Comparison of ENCODE assay signal across 19 cellular contexts in the genomic region with DNA sequence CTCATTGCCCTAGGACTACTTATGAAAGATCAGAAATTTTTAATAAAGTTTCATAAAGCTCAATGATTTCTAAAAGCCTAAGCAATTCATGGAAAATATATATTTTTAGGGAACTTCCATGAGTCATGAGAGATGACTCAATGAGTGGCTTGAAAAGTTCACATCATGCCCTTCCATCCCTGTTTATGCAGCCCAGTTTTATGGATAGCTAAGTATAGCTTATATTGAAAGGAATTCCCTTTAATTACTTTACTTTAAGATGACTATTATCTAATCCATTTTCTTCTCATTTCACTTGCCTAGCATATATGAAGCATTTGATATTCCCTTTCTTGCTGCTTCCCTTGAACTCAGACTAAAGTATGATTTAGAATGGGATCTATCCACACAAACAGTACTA.
"Had no signal": no experiment of that assay in that cellular context is flagged by ENCODE, and none has a peak within 500 bp of the region (broad histone marks: within the 10 kb centered on the region; RNA-seq: fewer than 3 reads in every experiment).

No MANE protein-coding gene starts in this region.

- H3K27me3 ChIP-seq: colonic mucosa, neutrophil, tibial nerve had no signal

- H3K27ac Mint-ChIP-seq: activated CD4-positive, alpha-beta T cell treated with anti-CD3 and anti-CD28 coated beads, Interleukin-2, amount 10 ng/mL, durations not matched to agents 7 days and 5 days; activated CD8-positive, alpha-beta memory T cell treated with anti-CD3 and anti-CD28 coated beads, Interleukin-2, amount 10 ng/mL, durations not matched to agents 7 days and 5 days; activated naive CD8-positive, alpha-beta T cell treated with anti-CD3 and anti-CD28 coated beads, Interleukin-2, amount 10 ng/mL, durations not matched to agents 7 days and 5 days; activated T-cell treated with anti-CD3 and anti-CD28 coated beads, Interleukin-2, amount 50 U/mL, for 72 hours; naive B cell; stimulated activated effector memory CD8-positive, alpha-beta T cell treated with anti-CD3 and anti-CD28 coated beads, Interleukin-12 subunit alpha, Interleukin-12 subunit beta, amount 100 ng/mL, for 72 hours; T-helper 17 cell had no signal

- H3K4me3 Mint-ChIP-seq: activated CD4-positive, alpha-beta T cell treated with anti-CD3 and anti-CD28 coated beads, Interleukin-2, amount 10 ng/mL, durations not matched to agents 7 days and 5 days; activated CD8-positive, alpha-beta memory T cell treated with anti-CD3 and anti-CD28 coated beads, Interleukin-2, amount 10 ng/mL, durations not matched to agents 7 days and 5 days; activated naive CD8-positive, alpha-beta T cell treated with anti-CD3 and anti-CD28 coated beads, Interleukin-2, amount 10 ng/mL, durations not matched to agents 7 days and 5 days; activated T-cell treated with anti-CD3 and anti-CD28 coated beads, Interleukin-2, amount 50 U/mL, for 72 hours; naive B cell; stimulated activated effector memory CD8-positive, alpha-beta T cell treated with anti-CD3 and anti-CD28 coated beads, Interleukin-12 subunit alpha, Interleukin-12 subunit beta, amount 100 ng/mL, for 72 hours; T-helper 17 cell had no signal

- H3K27me3 Mint-ChIP-seq: activated CD8-positive, alpha-beta memory T cell treated with anti-CD3 and anti-CD28 coated beads, Interleukin-2, amount 10 ng/mL, durations not matched to agents 7 days and 5 days; naive B cell had no signal

- DNase-seq: activated CD4-positive, alpha-beta T cell treated with anti-CD3 and anti-CD28 coated beads, Interleukin-2, amount 10 ng/mL, durations not matched to agents 7 days and 5 days; activated CD4-positive, CD25-positive, alpha-beta regulatory T cell; activated CD8-positive, alpha-beta memory T cell treated with anti-CD3 and anti-CD28 coated beads, Interleukin-2, amount 10 ng/mL, durations not matched to agents 7 days and 5 days; activated gamma-delta T cell treated with Interleukin-2 at 50 U/mL for 16 hours; activated naive CD8-positive, alpha-beta T cell treated with anti-CD3 and anti-CD28 coated beads, Interleukin-2, amount 10 ng/mL, durations not matched to agents 7 days and 5 days; activated T-cell treated with anti-CD3 and anti-CD28 coated beads, Interleukin-2, amount 50 U/mL, for 72 hours; aorta; caudate nucleus; colonic mucosa; effector CD8-positive, alpha-beta T cell; hippocampal formation; naive B cell; right cardiac atrium; T-helper 17 cell had no signal

- H3K36me3 ChIP-seq: colonic mucosa, neutrophil, tibial nerve had no signal

- H3K27ac ChIP-seq: colonic mucosa, neutrophil, tibial nerve had no signal

- H3K36me3 Mint-ChIP-seq: activated CD8-positive, alpha-beta memory T cell treated with anti-CD3 and anti-CD28 coated beads, Interleukin-2, amount 10 ng/mL, durations not matched to agents 7 days and 5 days; activated naive CD8-positive, alpha-beta T cell treated with anti-CD3 and anti-CD28 coated beads, Interleukin-2, amount 10 ng/mL, durations not matched to agents 7 days and 5 days; naive B cell; stimulated activated effector memory CD8-positive, alpha-beta T cell treated with anti-CD3 and anti-CD28 coated beads, Interleukin-12 subunit alpha, Interleukin-12 subunit beta, amount 100 ng/mL, for 72 hours had no signal

- H3K9me3 ChIP-seq: colonic mucosa, neutrophil, tibial nerve had no signal

- ATAC-seq: activated CD8-positive, alpha-beta memory T cell treated with anti-CD3 and anti-CD28 coated beads, Interleukin-2, amount 10 ng/mL, durations not matched to agents 7 days and 5 days; activated T-cell treated with anti-CD3 and anti-CD28 coated beads, Interleukin-2, amount 50 U/mL, for 72 hours; right cardiac atrium; stimulated activated effector memory CD8-positive, alpha-beta T cell treated with anti-CD3 and anti-CD28 coated beads, Interleukin-12 subunit alpha, Interleukin-12 subunit beta, amount 100 ng/mL, for 72 hours; T-helper 17 cell had no signal

- H3K4me1 Mint-ChIP-seq: activated CD4-positive, alpha-beta T cell treated with anti-CD3 and anti-CD28 coated beads, Interleukin-2, amount 10 ng/mL, durations not matched to agents 7 days and 5 days; activated CD8-positive, alpha-beta memory T cell treated with anti-CD3 and anti-CD28 coated beads, Interleukin-2, amount 10 ng/mL, durations not matched to agents 7 days and 5 days; activated naive CD8-positive, alpha-beta T cell treated with anti-CD3 and anti-CD28 coated beads, Interleukin-2, amount 10 ng/mL, durations not matched to agents 7 days and 5 days; naive B cell; stimulated activated effector memory CD8-positive, alpha-beta T cell treated with anti-CD3 and anti-CD28 coated beads, Interleukin-12 subunit alpha, Interleukin-12 subunit beta, amount 100 ng/mL, for 72 hours; T-helper 17 cell had no signal

- H3K9me3 Mint-ChIP-seq: activated CD4-positive, alpha-beta T cell treated with anti-CD3 and anti-CD28 coated beads, Interleukin-2, amount 10 ng/mL, durations not matched to agents 7 days and 5 days; activated naive CD8-positive, alpha-beta T cell treated with anti-CD3 and anti-CD28 coated beads, Interleukin-2, amount 10 ng/mL, durations not matched to agents 7 days and 5 days; activated T-cell treated with anti-CD3 and anti-CD28 coated beads, Interleukin-2, amount 50 U/mL, for 72 hours; naive B cell; stimulated activated effector memory CD8-positive, alpha-beta T cell treated with anti-CD3 and anti-CD28 coated beads, Interleukin-12 subunit alpha, Interleukin-12 subunit beta, amount 100 ng/mL, for 72 hours had no signal

- H3K4me3 ChIP-seq: colonic mucosa, lung, smooth muscle cell, tibial nerve had no signal

- H3K4me1 ChIP-seq: colonic mucosa, tibial nerve had no signal
